Comparison of ENCODE assay signal across 31 cellular contexts in genomic region chr7:98575878-98576277, GRCh38. TPM values are rescaled to one million over a fixed set of nuclear protein-coding genes. Genes with fewer than 3 reads are reported as not detected.
DNase-seq lines count a peak whose midpoint lies in the region; ATAC-seq and TF ChIP-seq lines count a peak whose summit lies in the region.
"Had no signal": no experiment of that assay in that cellular context is flagged by ENCODE, and none has a peak within 500 bp of the region (broad histone marks: within the 10 kb centered on the region; RNA-seq: fewer than 3 reads in every experiment).

No MANE protein-coding gene starts in this region.

- CTCF ChIA-PET in HEK293 (lab: Yijun Ruan, JAX) (no interaction called here), OCI-LY7 (lab: Charles Lee; ENCODE audit: unreplicated experiment) (no interaction called here)

- no peaks in the 10 kb centered on the region for H3K36me3 ChIP-seq in HEK293 (ENCODE audit: control insufficient read depth in 2 of 2, insufficient read depth in 1 of 2, low read length in 2 of 2)
- H3K36me3 ChIP-seq in OCI-LY7 (ENCODE audit: insufficient read depth, low read length) = no peaks in the 10 kb centered on the region
- H3K36me3 ChIP-seq: BE2C, BLaER1 had no signal

- intact Hi-C loops in OCI-LY7 (cut with micrococcal nuclease; ENCODE audit: unreplicated experiment) = no loop called here

- no peaks in the 10 kb centered on the region for H3K9me2 ChIP-seq in OCI-LY7 (ENCODE audit: insufficient read depth, low read length)

- POLR2A ChIA-PET in HEK293 (lab: Yijun Ruan, JAX) (interaction anchor here (0.6 kb wide), 1 partner anchor 79 kb away, joined by 3 read pairs; no protein-coding TSS in a partner anchor), OCI-LY7 (lab: Charles Lee) (no interaction called here)

- no peak for ATAC-seq in GM18870 (IDR thresholded peaks at IDR 0.05; ENCODE audit: unreplicated experiment)
- ATAC-seq: A549; CD8-positive, alpha-beta T cell had no signal

- no peaks in the 10 kb centered on the region for H4K20me1 ChIP-seq in OCI-LY7 (ENCODE audit: insufficient read depth, low read length)
- H4K20me1 ChIP-seq: BLaER1; BLaER1 treated with 17β-estradiol and CSF1 and Interleukin-3, amounts not matched to agents 10 nM and 100 nM had no signal

- H3K4me1 ChIP-seq in HEK293 (ENCODE audit: control insufficient read depth, insufficient read depth, low read length) (no peaks in the 10 kb centered on the region), OCI-LY7 (ENCODE audit: insufficient read depth, low read length, poor library complexity, severe bottlenecking) (no peaks in the 10 kb centered on the region)
- H3K4me1 ChIP-seq: A549; BE2C; BLaER1; BLaER1 treated with 17β-estradiol and CSF1 and Interleukin-3, amounts not matched to agents 10 nM and 100 nM; Caco-2 had no signal

- H3K4me3 ChIP-seq in HEK293 (ENCODE audit: low read depth, low read length) = no peak overlapping the region
- H3K4me3 ChIP-seq in OCI-LY7 (ENCODE audit: low read depth, low read length, poor library complexity, severe bottlenecking) = no peak overlapping the region
- H3K4me3 ChIP-seq: A549; BLaER1; BLaER1 treated with 17β-estradiol and CSF1 and Interleukin-3, amounts not matched to agents 10 nM and 100 nM had no signal

- H2AFZ ChIP-seq in OCI-LY7 (ENCODE audit: low read length) = no peak overlapping the region

- TF ChIP-seq CTCF in HEK293 (tag by site-specific recombination; IDR thresholded peaks at IDR 0.05) (no peak), OCI-LY7 (conservative IDR thresholded peaks at IDR 0.05; ENCODE audit: low read length) (no peak)

- no peaks in the 10 kb centered on the region; the same call in none of the 2 replicates for H3K9me3 ChIP-seq in HEK293 (ENCODE audit: control insufficient read depth, insufficient read depth, low read depth, low read length)
- peaks cover 10% of the 10 kb centered on the region; the same call in 1 of the 2 replicates for H3K9me3 ChIP-seq in OCI-LY7 (ENCODE audit: low read length)
- H3K9me3 ChIP-seq: BE2C had no signal

- no peak overlapping the region for H3K27ac ChIP-seq in HEK293 (ENCODE audit: extremely low read depth, low read depth, low read length)
- no peak overlapping the region for H3K27ac ChIP-seq in OCI-LY7 (ENCODE audit: low read depth, low read length, poor library complexity, severe bottlenecking)
- H3K27ac ChIP-seq: 22Rv1; A549; BLaER1; BLaER1 treated with 17β-estradiol and CSF1 and Interleukin-3, amounts not matched to agents 10 nM and 100 nM; C4-2B had no signal

- peak; percentile 5 for DNase-seq in OCI-LY7 (ENCODE audit: low spot score)
- DNase-seq in activated gamma-delta T cell treated with Interleukin-2 at 50 U/mL for 16 hours = no peak
- DNase-seq: 8988T; ACHN; AML-193; BE2C; C1 segment of cervical spinal cord; Caco-2; Calu3; CD4-positive, alpha-beta memory T cell; CD4-positive, alpha-beta T cell; CD4-positive, CD25-positive, alpha-beta regulatory T cell; CD8-positive, alpha-beta memory T cell; CD8-positive, alpha-beta T cell; COR-L47; DMS 273 treated with DMSO at 0.1 percent for 48 hours; DMS153; DMS53; DMS79; DMS79 treated with DMSO at 0.1 percent for 48 hours; DND-41; EL had no signal

- BruUV-seq in OCI-LY7 (replicated peaks; lab: Mats Ljungman, UMichigan) = no TSS peak

- no peak overlapping the region for H3K4me2 ChIP-seq in OCI-LY7 (ENCODE audit: low read length)
- H3K4me2 ChIP-seq: A549; BLaER1; BLaER1 treated with 17β-estradiol and CSF1 and Interleukin-3, amounts not matched to agents 10 nM and 100 nM had no signal

- H3K79me2 ChIP-seq in OCI-LY7 (ENCODE audit: insufficient read depth, low read depth, low read length) = no peaks in the 10 kb centered on the region

TF ChIP-seq in HEK293, 187 proteins besides CTCF, POLR2A, EP300 and RAD21:
- TF ChIP-seq ZSCAN4 (tag by site-specific recombination; IDR thresholded peaks at IDR 0.05) (no peak), PRDM10 (tag by site-specific recombination; IDR thresholded peaks at IDR 0.05) (no peak), ZNF26 (tag by site-specific recombination; IDR thresholded peaks at IDR 0.05) (peak; percentile 96), ZBTB1 (tag by site-specific recombination; IDR thresholded peaks at IDR 0.05) (no peak), SETDB1 (IDR thresholded peaks at IDR 0.05; ENCODE audit: insufficient read length, low read length) (peak; percentile 60)
TF ChIP-seq in HEK293: peak in this region for 2.

RNA-seq across cellular contexts. Expression of gene NPTX2, which starts 41.2 kb away (rescaled TPM):
- total RNA-seq in OCI-LY7 (2014; rRNA removed; shearing (Covaris generic)) = not detected in 2 replicates
- not detected in 2 replicates for total RNA-seq in OCI-LY7 (2022)
- total RNA-seq: A172; B cell; Caco-2; Calu3; CD4-positive, alpha-beta memory T cell; CD4-positive, alpha-beta T cell; CD4-positive, CD25-positive, alpha-beta regulatory T cell; CD8-positive, alpha-beta memory T cell; CD8-positive, alpha-beta T cell had no signal
